30 cellular contexts compared by ENCODE assay signal in the genomic region with DNA sequence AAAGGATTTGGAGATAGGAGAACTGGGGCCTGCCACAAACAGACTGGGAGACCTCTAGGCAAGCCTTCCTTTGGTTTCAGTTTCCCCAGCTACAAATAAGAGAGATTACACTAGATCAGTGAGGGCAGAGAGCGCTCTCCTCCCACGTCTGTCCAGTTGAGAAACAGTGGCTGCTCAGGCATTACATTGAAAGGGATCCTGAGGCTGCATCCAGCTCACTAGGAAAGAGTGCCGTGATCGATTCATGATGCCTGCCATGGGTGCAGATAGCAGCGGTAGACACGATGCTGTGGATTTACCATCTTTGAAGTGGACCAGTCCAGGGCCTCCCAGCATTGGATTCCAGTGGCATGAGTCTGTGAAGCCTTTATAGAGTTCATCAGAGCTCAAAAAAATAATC.
"Had no signal": no experiment of that assay in that cellular context is flagged by ENCODE, and none has a peak within 500 bp of the region (broad histone marks: within the 10 kb centered on the region; RNA-seq: fewer than 3 reads in every experiment).

No MANE protein-coding gene starts in this region.

- H3K4me3 Mint-ChIP-seq: activated naive CD8-positive, alpha-beta T cell; natural killer cell; neural progenitor cell; T-helper 1 cell treated with Interleukin-12 subunit alpha and Interleukin-12 subunit beta and Interleukin-4 antibody, amounts not matched to agents 30 μg/mL and 1 μg/mL, for 36 hours had no signal

- H3K9me3 ChIP-seq: body of pancreas, colonic mucosa, heart left ventricle, left lung, lower lobe of right lung, right atrium auricular region, suprapubic skin, tibial nerve had no signal

- H3K36me3 ChIP-seq: colonic mucosa, heart left ventricle, left lung, lower lobe of right lung, neural progenitor cell, right atrium auricular region, suprapubic skin, tibial nerve, WERI-Rb-1 had no signal

- H3K27me3 ChIP-seq: body of pancreas, colonic mucosa, right atrium auricular region had no signal

- ATAC-seq: activated CD4-positive, CD25-positive, alpha-beta regulatory T cell treated with anti-CD3 and anti-CD28 coated beads, Interleukin-2, amount 50 U/mL, for 24 hours; body of pancreas; heart left ventricle; left lung; lower lobe of right lung; natural killer cell had no signal

- H3K36me3 Mint-ChIP-seq: activated naive CD8-positive, alpha-beta T cell; natural killer cell; neural progenitor cell had no signal

- H3K9me3 Mint-ChIP-seq: natural killer cell; T-helper 1 cell treated with Interleukin-12 subunit alpha and Interleukin-12 subunit beta and Interleukin-4 antibody, amounts not matched to agents 30 μg/mL and 1 μg/mL, for 36 hours had no signal

- H3K4me2 ChIP-seq: neural progenitor cell had no signal

- H3K9ac ChIP-seq: neural progenitor cell had no signal

- H3K27ac ChIP-seq: body of pancreas, colonic mucosa, heart left ventricle, left lung, lower lobe of right lung, neural progenitor cell, right atrium auricular region, suprapubic skin, tibial nerve, WERI-Rb-1 had no signal

- H3K4me3 ChIP-seq: body of pancreas, colonic mucosa, heart left ventricle, left lung, lower lobe of right lung, neural progenitor cell, right atrium auricular region, suprapubic skin, tibial nerve had no signal

- H3K4me1 ChIP-seq: body of pancreas, colonic mucosa, heart left ventricle, left lung, lower lobe of right lung, neural progenitor cell, right atrium auricular region, suprapubic skin had no signal

- H2AFZ ChIP-seq: neural progenitor cell had no signal

- H3K27ac Mint-ChIP-seq: activated naive CD8-positive, alpha-beta T cell; natural killer cell; neural progenitor cell; T-helper 1 cell treated with Interleukin-12 subunit alpha and Interleukin-12 subunit beta and Interleukin-4 antibody, amounts not matched to agents 30 μg/mL and 1 μg/mL, for 36 hours had no signal

- DNase-seq: activated CD4-positive, alpha-beta T cell treated with anti-CD3 and anti-CD28 coated beads for 48 hours; activated CD4-positive, alpha-beta T cell treated with anti-CD3 and anti-CD28 coated beads, Interleukin-2, amount 50 U/mL, for 48 hours; activated CD8-positive, alpha-beta memory T cell treated with anti-CD3 and anti-CD28 coated beads for 24 hours; activated effector memory CD4-positive, alpha-beta T cell treated with Interleukin-2 at 50 U/mL for 16 hours; activated naive CD4-positive, alpha-beta T cell treated with Interleukin-2 at 50 U/mL for 16 hours; anterior cingulate cortex; body of pancreas; colonic mucosa; effector CD8-positive, alpha-beta T cell; foreskin fibroblast; heart left ventricle; hypothalamus; kidney glomerular epithelial cell; left lung; lower lobe of right lung; mesenchymal stem cell; natural killer cell; occipital lobe; stimulated activated CD4-positive, alpha-beta T cell treated with anti-CD3 and anti-CD28 coated beads, Interleukin-15, amount 100 ng/mL, for 24 hours; stimulated activated CD4-positive, alpha-beta T cell treated with anti-CD3 and anti-CD28 coated beads, Interleukin-2, amount 100 ng/mL, for 24 hours; stimulated activated naive CD4-positive, alpha-beta T cell; T-helper 9 cell; WERI-Rb-1 had no signal
